In genomic region chr16:2663553-2664521, GRCh38 we compare ENCODE assay signal across 9 cellular contexts. TPM values are rescaled to one million over a fixed set of nuclear protein-coding genes. Genes with fewer than 3 reads are reported as not detected.
DNase-seq lines count a peak whose midpoint lies in the region; ATAC-seq, FAIRE-seq and TF ChIP-seq lines count a peak whose summit lies in the region.
"Had no signal": no experiment of that assay in that cellular context is flagged by ENCODE, and none has a peak within 500 bp of the region (broad histone marks: within the 10 kb centered on the region; RNA-seq: fewer than 3 reads in every experiment).

No MANE protein-coding gene starts in this region.

- H3K9me3 Mint-ChIP-seq in WTC11, result peaks cover 6% of the 10 kb centered on the region

- no peak for FAIRE-seq in kidney (lab: Jason Lieb, UNC)

- H3K36me3 Mint-ChIP-seq in WTC11, result no peaks in the 10 kb centered on the region

- CTCF ChIA-PET in WTC11 (lab: Charles Lee), result no interaction called here

- POLR2A ChIA-PET in WTC11 (lab: Charles Lee), result no interaction called here

- H3K36me3 ChIP-seq in esophagus squamous epithelium (peaks cover 0 to 42% (median 0%) of the 10 kb centered on the region in 3 donors), kidney (ENCODE audit: control insufficient read depth in 1 of 2, insufficient read depth in 2 of 2, low read length in 2 of 2) (peaks cover 0 to 3% of the 10 kb centered on the region in 2 donors)

- ATAC-seq in WTC11, result no peak

- H3K27ac ChIP-seq in esophagus squamous epithelium, result peak overlapping the region; percentile 66 to 71 (median 70)
- peak overlapping the region in 1 of 2 donors; percentile 65 for H3K27ac ChIP-seq in kidney (ENCODE audit: low read depth in 2 of 2, low read length in 2 of 2)
- H3K27ac ChIP-seq: KMS-11 had no signal

- no peak for TF ChIP-seq CTCF in WTC11 (IDR thresholded peaks at IDR 0.05)
- no peak for TF ChIP-seq CTCF in esophagus squamous epithelium (IDR thresholded peaks at IDR 0.05)
- TF ChIP-seq CTCF in kidney (IDR thresholded peaks at IDR 0.05; ENCODE audit: borderline replicate concordance, extremely low read depth, insufficient read depth), result no peak

- no peaks in the 10 kb centered on the region for H3K9me3 ChIP-seq in esophagus squamous epithelium
- no peaks in the 10 kb centered on the region for H3K9me3 ChIP-seq in kidney (ENCODE audit: control insufficient read depth in 1 of 2, low read length in 2 of 2)

- peak overlapping the region; percentile 5; the same call in 1 of the 2 replicates for H3K27ac Mint-ChIP-seq in WTC11

- H3K9ac ChIP-seq in kidney (ENCODE audit: low read length in 2 of 2), result no peak overlapping the region
- H3K9ac ChIP-seq: KMS-11 had no signal

- H3K27me3 Mint-ChIP-seq in WTC11 (ENCODE audit: low read depth), result peaks cover 10% of the 10 kb centered on the region

- no peak for TF ChIP-seq POLR2A in esophagus squamous epithelium (IDR thresholded peaks at IDR 0.05)

- intact Hi-C loops in esophagus squamous epithelium (cut with DNase I), result no loop called here
- intact Hi-C loops in kidney (cut with DNase I), result no loop called here

- no peak overlapping the region for H3K4me3 ChIP-seq in esophagus squamous epithelium
- no peak overlapping the region for H3K4me3 ChIP-seq in kidney (ENCODE audit: low read length in 2 of 2)

- no peaks in the 10 kb centered on the region for H3K27me3 ChIP-seq in esophagus squamous epithelium

- WGBS in esophagus squamous epithelium, 2 donors, result 26 to 32% methylated on average over 23 of the region's 23 CpGs

- peaks cover 10% of the 10 kb centered on the region; the same call in 1 of the 2 replicates for H3K4me1 Mint-ChIP-seq in WTC11

- H3K4me3 Mint-ChIP-seq in WTC11, result no peak overlapping the region

- H3K4me1 ChIP-seq in esophagus squamous epithelium, result peaks cover 0 to 27% (median 3%) of the 10 kb centered on the region in 3 donors
- H3K4me1 ChIP-seq in kidney (ENCODE audit: control insufficient read depth in 1 of 2, insufficient read depth in 1 of 2, low read depth in 1 of 2, low read length in 2 of 2), result peaks cover 0 to 2% of the 10 kb centered on the region in 2 donors

- DNase-seq in HT-29 (ENCODE audit: low spot score) (peak; percentile 62), WTC11 (ENCODE audit: low spot score) (no peak), esophagus squamous epithelium (lab: John Stamatoyannopoulos, UW) (no peak), SKM-1 treated with dmso at 0.1 percent for 144 hours (lab: John Stamatoyannopoulos, UW; ENCODE audit: unreplicated experiment) (no peak), kidney (no peak), SW 1271 (lab: John Stamatoyannopoulos, UW) (no peak), NCI-H526 (lab: John Stamatoyannopoulos, UW) (no peak)
- peak; percentile 60 for DNase-seq in stimulated activated CD4-positive, alpha-beta T cell treated with anti-CD3 and anti-CD28 coated beads, Interleukin-1b, Interleukin-23, amount 100 ng/mL, for 48 hours

TF ChIP-seq in WTC11, 78 proteins besides CTCF, POLR2A, EP300 and RAD21 (continues in another document):
- TF ChIP-seq E2F5 (CRISPR knock-in tag; IDR thresholded peaks at IDR 0.05) (no peak), FOXP4 (CRISPR knock-in tag; IDR thresholded peaks at IDR 0.05) (no peak), ZNF425 (CRISPR knock-in tag; conservative IDR thresholded peaks at IDR 0.05) (no peak), ELF4 (CRISPR knock-in tag; IDR thresholded peaks at IDR 0.05; ENCODE audit: low read depth) (no peak), ATF2 (CRISPR knock-in tag; IDR thresholded peaks at IDR 0.05; ENCODE audit: borderline replicate concordance, low read depth) (no peak), ZBTB43 (CRISPR knock-in tag; IDR thresholded peaks at IDR 0.05) (no peak), ETV6 (CRISPR knock-in tag; IDR thresholded peaks at IDR 0.05) (no peak), ZSCAN18 (CRISPR knock-in tag; IDR thresholded peaks at IDR 0.05) (no peak), ZMAT4 (CRISPR knock-in tag; IDR thresholded peaks at IDR 0.05) (no peak)

RNA-seq across cellular contexts. Expression of gene KCTD5, which starts 18.5 kb away (rescaled TPM):
- total RNA-seq in HT-29 (2014; rRNA removed; shearing (Covaris generic)), result 73.1 and 104 TPM in 2 replicates
- total RNA-seq in WTC11 (2021) (24.8 to 27.8 TPM (median 27.2 TPM) in 3 replicates), esophagus squamous epithelium (10 to 100 TPM; 24.8 to 51.9 (median 40.3) TPM), kidney (19.9 TPM)
- polyA plus RNA-seq in kidney (ENCODE audit: insufficient read depth, low read depth, low replicate concordance), result 12.8 TPM

RNA-seq across cellular contexts. Expression of gene PRSS27, which starts 56.2 kb away (rescaled TPM):
- total RNA-seq in HT-29 (2014; rRNA removed; shearing (Covaris generic)), result 0.23 and 2.6 TPM in 2 replicates
- total RNA-seq in WTC11 (2021), result 5.1 to 5.4 TPM (median 5.1 TPM) in 3 replicates
- total RNA-seq in esophagus squamous epithelium, result 100 to 1,000 TPM; 188 to 463 (median 228) TPM
- 2.1 TPM for total RNA-seq in kidney
- 0.41 TPM for polyA plus RNA-seq in kidney (ENCODE audit: insufficient read depth, low read depth, low replicate concordance)

Comparison
In these comparisons a context has a peak if more than half of its experiments do, and no peak if none do; other contexts are left out.
1. DNase-seq: peak in HT-29 (single experiment) and stimulated activated CD4-positive, alpha-beta T cell treated with anti-CD3 and anti-CD28 coated beads, Interleukin-1b, Interleukin-23, amount 100 ng/mL, for 48 hours (single experiment); none in WTC11 (single experiment), esophagus squamous epithelium (single experiment), SKM-1 treated with dmso at 0.1 percent for 144 hours (single experiment), kidney (single experiment), SW 1271 (0 of 2) and NCI-H526 (0 of 2).
2. RNA of gene PRSS27, which starts 56.2 kb away (total RNA-seq): 188 to 463 TPM in esophagus squamous epithelium; 5.1 to 5.4 TPM in WTC11, 0.23 to 2.6 TPM in HT-29 and 2.1 TPM in kidney (single experiment); every median in the first group is over 10 times any median in the second.